In genomic region chr11:18699269-18699596, GRCh38 we compare ENCODE assay signal across 1 cellular context.
TF ChIP-seq lines count a peak whose summit lies in the region.

No MANE protein-coding gene starts in this region.

TF ChIP-seq in HepG2, 621 proteins besides CTCF, POLR2A, EP300 and RAD21:
- TF ChIP-seq ZNF646 (CRISPR knock-in tag; IDR thresholded peaks at IDR 0.05) (no peak), MAX (IDR thresholded peaks at IDR 0.05) (0 out of 2 replicates have a peak, but pooled peaks have one; percentile 4)
